Comparison of ENCODE assay signal across 11 cellular contexts in genomic region chr2:217788669-217789002, GRCh38.
DNase-seq lines count a peak whose midpoint lies in the region; ATAC-seq and TF ChIP-seq lines count a peak whose summit lies in the region.
"Had no signal": no experiment of that assay in that cellular context is flagged by ENCODE, and none has a peak within 500 bp of the region (broad histone marks: within the 10 kb centered on the region; RNA-seq: fewer than 3 reads in every experiment).

No MANE protein-coding gene starts in this region.

- peaks cover 3% of the 10 kb centered on the region for H3K9me3 Mint-ChIP-seq in activated naive CD8-positive, alpha-beta T cell treated with anti-CD3 and anti-CD28 coated beads, Interleukin-2, amount 10 ng/mL, durations not matched to agents 7 days and 5 days
- peaks cover 2% of the 10 kb centered on the region for H3K9me3 Mint-ChIP-seq in activated naive CD8-positive, alpha-beta T cell treated with anti-CD3 and anti-CD28 coated beads for 36 hours
- H3K9me3 Mint-ChIP-seq: activated T-helper 2 cell treated with anti-CD3 and anti-CD28 coated beads, Interferon-gamma antibody, Interleukin-2, Interleukin-4, amounts not matched to agents 10 μg/mL and 5 μg/mL and 100 μg/mL, durations not matched to agents 14 hours and 24 hours and 36 hours had no signal

- H2AFZ ChIP-seq in SK-N-SH (ENCODE audit: low read depth): no peak overlapping the region

- intact Hi-C loops in thyroid gland (cut with DNase I): loop anchor here (2.0 to 10.0 kb wide), 2 partner anchors 200 to 276 kb away; partner anchors contain the start of gene RUFY4

- H3K27me3 ChIP-seq in H7 (ENCODE audit: control insufficient read depth, insufficient read depth, low read length) (no peaks in the 10 kb centered on the region; the same call in 1 of the 2 replicates), gastroesophageal sphincter (no peaks in the 10 kb centered on the region), thyroid gland (no peaks in the 10 kb centered on the region), SK-N-SH (ENCODE audit: insufficient read depth) (no peaks in the 10 kb centered on the region)

- TF ChIP-seq CTCF in gastroesophageal sphincter (IDR thresholded peaks at IDR 0.05) (no peak), thyroid gland (IDR thresholded peaks at IDR 0.05) (no peak), SK-N-SH (IDR thresholded peaks at IDR 0.05) (no peak)

- no peak for DNase-seq in activated naive CD8-positive, alpha-beta T cell treated with anti-CD3 and anti-CD28 coated beads, Interleukin-2, amount 10 ng/mL, durations not matched to agents 7 days and 5 days
- no peak for DNase-seq in activated naive CD8-positive, alpha-beta T cell treated with anti-CD3 and anti-CD28 coated beads for 36 hours
- DNase-seq in H7: peak; percentile 8
- DNase-seq in thyroid gland: no peak
- no peak for DNase-seq in SK-N-SH
- DNase-seq in NCI-H128 (lab: John Stamatoyannopoulos, UW; ENCODE audit: unreplicated experiment): no peak
- DNase-seq: cortex of kidney, NCI-H187 treated with DMSO at 0.1 percent for 48 hours had no signal

- CTCF ChIA-PET in SK-N-SH (lab: Yijun Ruan, JAX): interaction anchor here (0.6 to 18.5 kb wide), 63 partner anchors 12 to 529 kb away, joined by 3 to 666 read pairs (median 6); partner anchors contain the start of genes RUFY4 and TNS1

- H3K79me2 ChIP-seq in SK-N-SH (ENCODE audit: insufficient read depth): no peaks in the 10 kb centered on the region

- peak overlapping the region in 3 of 4 donors; percentile 43 to 72 (median 72) for H3K27ac ChIP-seq in gastroesophageal sphincter
- peak overlapping the region; percentile 11 to 60 (median 43) for H3K27ac ChIP-seq in thyroid gland
- no peak overlapping the region for H3K27ac ChIP-seq in SK-N-SH (ENCODE audit: low read depth in 2 of 2, low read length in 1 of 2)

- H4K20me1 ChIP-seq in SK-N-SH (ENCODE audit: insufficient read depth): no peaks in the 10 kb centered on the region; the same call in 1 of the 2 replicates

- H3K36me3 Mint-ChIP-seq in activated naive CD8-positive, alpha-beta T cell treated with anti-CD3 and anti-CD28 coated beads, Interleukin-2, amount 10 ng/mL, durations not matched to agents 7 days and 5 days: peaks cover 3% of the 10 kb centered on the region
- H3K36me3 Mint-ChIP-seq in activated naive CD8-positive, alpha-beta T cell treated with anti-CD3 and anti-CD28 coated beads for 36 hours: no peaks in the 10 kb centered on the region

- H3K27ac Mint-ChIP-seq in activated naive CD8-positive, alpha-beta T cell treated with anti-CD3 and anti-CD28 coated beads, Interleukin-2, amount 10 ng/mL, durations not matched to agents 7 days and 5 days: no peak overlapping the region
- H3K27ac Mint-ChIP-seq in activated naive CD8-positive, alpha-beta T cell treated with anti-CD3 and anti-CD28 coated beads for 36 hours: no peak overlapping the region

- no peaks in the 10 kb centered on the region for H3K9me2 ChIP-seq in SK-N-SH

- H3K27me3 Mint-ChIP-seq in activated naive CD8-positive, alpha-beta T cell treated with anti-CD3 and anti-CD28 coated beads, Interleukin-2, amount 10 ng/mL, durations not matched to agents 7 days and 5 days: peaks cover 5% of the 10 kb centered on the region
- no peaks in the 10 kb centered on the region for H3K27me3 Mint-ChIP-seq in activated naive CD8-positive, alpha-beta T cell treated with anti-CD3 and anti-CD28 coated beads for 36 hours
- H3K27me3 Mint-ChIP-seq: activated CD4-positive, alpha-beta T cell treated with anti-CD3 and anti-CD28 coated beads for 36 hours had no signal

- H3K9ac ChIP-seq in SK-N-SH: no peak overlapping the region

- peak overlapping the region; percentile 90 for H3K4me3 Mint-ChIP-seq in activated naive CD8-positive, alpha-beta T cell treated with anti-CD3 and anti-CD28 coated beads, Interleukin-2, amount 10 ng/mL, durations not matched to agents 7 days and 5 days
- H3K4me3 Mint-ChIP-seq in activated naive CD8-positive, alpha-beta T cell treated with anti-CD3 and anti-CD28 coated beads for 36 hours: no peak overlapping the region

- 90 to 100% methylated on average over 1 to 2 of the region's 7 CpGs for WGBS in gastroesophageal sphincter (ENCODE audit: low coverage in 1 of 2), 2 donors
- WGBS in thyroid gland, 2 donors: 82 to 90% methylated on average over 6 to 7 of the region's 7 CpGs
- 83% methylated on average over 6 of the region's 7 CpGs for WGBS in SK-N-SH (ENCODE audit: low lambda C conversion rate)

- TF ChIP-seq POLR2A in gastroesophageal sphincter (IDR thresholded peaks at IDR 0.05) (no peak), thyroid gland (IDR thresholded peaks at IDR 0.05) (no peak)

- no peak for TF ChIP-seq RAD21 in SK-N-SH (IDR thresholded peaks at IDR 0.05; ENCODE audit: low read length)

- no peak for ATAC-seq in activated naive CD8-positive, alpha-beta T cell treated with anti-CD3 and anti-CD28 coated beads, Interleukin-2, amount 10 ng/mL, durations not matched to agents 7 days and 5 days (ENCODE audit: low read depth)
- ATAC-seq in gastroesophageal sphincter: no peak

- no peaks in the 10 kb centered on the region for H3K9me3 ChIP-seq in gastroesophageal sphincter
- no peaks in the 10 kb centered on the region for H3K9me3 ChIP-seq in thyroid gland
- no peaks in the 10 kb centered on the region for H3K9me3 ChIP-seq in SK-N-SH

- H3F3A ChIP-seq in SK-N-SH (replicated peaks; ENCODE audit: insufficient read depth): peaks cover 32% of the 10 kb centered on the region

- H3K4me2 ChIP-seq in SK-N-SH: no peak overlapping the region

- POLR2A ChIA-PET in activated naive CD8-positive, alpha-beta T cell treated with anti-CD3 and anti-CD28 coated beads, Interleukin-2, amount 10 ng/mL, durations not matched to agents 7 days and 5 days (lab: Charles Lee): interaction anchor here (1.6 kb wide), 1 partner anchor 201 kb away, joined by 6 read pairs; no protein-coding TSS in a partner anchor
- POLR2A ChIA-PET in SK-N-SH (lab: Yijun Ruan, JAX): no interaction called here

- H3K36me3 ChIP-seq in H7 (replicated peaks; ENCODE audit: control insufficient read depth, insufficient read depth, low read length) (no peaks in the 10 kb centered on the region), gastroesophageal sphincter (peaks cover 0 to 38% of the 10 kb centered on the region in 2 donors), thyroid gland (peaks cover 0 to 3% of the 10 kb centered on the region in 2 donors), SK-N-SH (replicated peaks in 1 of 2; ENCODE audit: control insufficient read depth in 1 of 2, insufficient read depth in 2 of 2, low read length in 1 of 2) (peaks cover 0 to 8% of the 10 kb centered on the region in 2 experiments)

- TF ChIP-seq EP300 in gastroesophageal sphincter (IDR thresholded peaks at IDR 0.05): no peak
- no peak for TF ChIP-seq EP300 in SK-N-SH (IDR thresholded peaks at IDR 0.05; ENCODE audit: borderline replicate concordance in 1 of 2, low read depth in 1 of 2, low read length in 1 of 2)

- H3K4me3 ChIP-seq in H7 (ENCODE audit: insufficient read depth, low read depth, low read length) (no peak overlapping the region), gastroesophageal sphincter (no peak overlapping the region), thyroid gland (replicated peaks in 1 of 3) (no peak overlapping the region), SK-N-SH (ENCODE audit: low read depth in 2 of 2, low read length in 1 of 2) (no peak overlapping the region)

- H3K4me1 ChIP-seq in gastroesophageal sphincter (peaks cover 0 to 41% (median 0%) of the 10 kb centered on the region in 3 donors), thyroid gland (peaks cover 0 to 14% of the 10 kb centered on the region in 2 donors), SK-N-SH (ENCODE audit: control insufficient read depth in 1 of 2, insufficient read depth in 2 of 2, low read depth in 1 of 2, low read length in 1 of 2) (peaks cover 0 to 9% of the 10 kb centered on the region in 2 experiments; a peak in 1 of 4 replicates)

- H3K4me1 Mint-ChIP-seq in activated naive CD8-positive, alpha-beta T cell treated with anti-CD3 and anti-CD28 coated beads, Interleukin-2, amount 10 ng/mL, durations not matched to agents 7 days and 5 days: peaks cover 18% of the 10 kb centered on the region
- H3K4me1 Mint-ChIP-seq in activated naive CD8-positive, alpha-beta T cell treated with anti-CD3 and anti-CD28 coated beads for 36 hours: peaks cover 8% of the 10 kb centered on the region

TF ChIP-seq in SK-N-SH, 30 proteins besides CTCF, POLR2A, EP300 and RAD21 (continues in another document):
- TF ChIP-seq JUND (IDR thresholded peaks at IDR 0.05) (no peak), RXRA (IDR thresholded peaks at IDR 0.05; ENCODE audit: borderline replicate concordance, low read depth) (no peak), TCF12 (IDR thresholded peaks at IDR 0.05) (no peak), GABPA (IDR thresholded peaks at IDR 0.05; ENCODE audit: low read depth) (no peak), IRF3 (IDR thresholded peaks at IDR 0.05; ENCODE audit: low read depth, low read length) (no peak), MEF2A (IDR thresholded peaks at IDR 0.05; ENCODE audit: borderline replicate concordance, low read depth) (no peak), ELF1 (IDR thresholded peaks at IDR 0.05) (no peak)

Comparison
In these comparisons a context has a peak if more than half of its experiments do, and no peak if none do; other contexts are left out.
1. H3K27ac ChIP-seq: peak in gastroesophageal sphincter (3 of 4) and thyroid gland (3 of 3); none in SK-N-SH (0 of 2).